Comparison of ENCODE assay signal across 9 cellular contexts in the genomic region with DNA sequence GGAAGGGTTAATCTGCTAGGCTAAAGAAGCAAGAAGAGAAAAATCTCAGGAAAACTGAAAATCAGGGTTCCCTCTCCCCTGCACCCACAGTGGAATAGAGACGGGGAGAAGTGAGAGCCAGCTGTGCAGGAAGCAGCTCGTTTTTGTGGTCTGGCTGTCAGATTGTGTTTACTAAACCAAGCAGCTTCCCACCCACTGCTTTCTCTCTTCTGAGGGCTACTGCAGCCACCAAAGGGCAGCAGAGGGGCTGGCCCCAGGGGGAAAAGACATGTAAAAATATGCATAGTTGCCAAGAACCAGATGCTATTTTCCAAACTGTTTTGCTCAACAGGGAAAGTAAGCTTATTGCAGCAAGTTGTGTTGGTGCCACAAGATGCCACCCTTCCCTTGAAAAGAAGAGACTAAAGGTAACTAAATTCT.
DNase-seq lines count a peak whose midpoint lies in the region; ATAC-seq and TF ChIP-seq lines count a peak whose summit lies in the region.
"Had no signal": no experiment of that assay in that cellular context is flagged by ENCODE, and none has a peak within 500 bp of the region (broad histone marks: within the 10 kb centered on the region; RNA-seq: fewer than 3 reads in every experiment).

No MANE protein-coding gene starts in this region.

- no peaks in the 10 kb centered on the region for H3K9me3 ChIP-seq in OCI-LY3 (ENCODE audit: insufficient read depth, low read length)

- no peak overlapping the region for H3K4me2 ChIP-seq in OCI-LY3 (ENCODE audit: low read length)

- no peak overlapping the region for H3K9ac ChIP-seq in OCI-LY3 (ENCODE audit: low read length)

- no peaks in the 10 kb centered on the region for H4K20me1 ChIP-seq in OCI-LY3 (ENCODE audit: insufficient read depth, low read length)

- H3K36me3 ChIP-seq in OCI-LY3 (replicated peaks; ENCODE audit: low read depth, low read length): no peaks in the 10 kb centered on the region

- intact Hi-C loops in activated naive CD4-positive, alpha-beta T cell treated with anti-CD3 and anti-CD28 coated beads for 36 hours (cut with micrococcal nuclease): no loop called here

- H3K4me1 ChIP-seq in OCI-LY3 (ENCODE audit: low read length): no peaks in the 10 kb centered on the region

- H3K9me3 Mint-ChIP-seq in activated naive CD4-positive, alpha-beta T cell treated with anti-CD3 and anti-CD28 coated beads for 36 hours: no peaks in the 10 kb centered on the region

- peaks cover 9% of the 10 kb centered on the region for H3K4me1 Mint-ChIP-seq in activated naive CD4-positive, alpha-beta T cell treated with anti-CD3 and anti-CD28 coated beads for 36 hours (ENCODE audit: low read depth)

- H3K4me3 Mint-ChIP-seq in activated naive CD4-positive, alpha-beta T cell treated with anti-CD3 and anti-CD28 coated beads for 36 hours: no peak overlapping the region

- no peak overlapping the region for H3K27ac Mint-ChIP-seq in activated naive CD4-positive, alpha-beta T cell treated with anti-CD3 and anti-CD28 coated beads for 36 hours

- H3K4me3 ChIP-seq in OCI-LY3 (ENCODE audit: low read length): no peak overlapping the region

- peaks cover 20% of the 10 kb centered on the region for H3K27me3 Mint-ChIP-seq in activated naive CD4-positive, alpha-beta T cell treated with anti-CD3 and anti-CD28 coated beads for 36 hours (ENCODE audit: low read depth)

- no peaks in the 10 kb centered on the region for H3K36me3 Mint-ChIP-seq in activated naive CD4-positive, alpha-beta T cell treated with anti-CD3 and anti-CD28 coated beads for 36 hours (ENCODE audit: low read depth)

- peak; percentile 18 for DNase-seq in DMS53 (lab: John Stamatoyannopoulos, UW)
- no peak for DNase-seq in DMS53 treated with DMSO at 0.1 percent for 48 hours (lab: John Stamatoyannopoulos, UW; ENCODE audit: unreplicated experiment)
- DNase-seq in myocyte (ENCODE audit: low read depth): peak; percentile 84
- DNase-seq in activated naive CD4-positive, alpha-beta T cell treated with anti-CD3 and anti-CD28 coated beads for 36 hours: no peak
- no peak for DNase-seq in NCI-H82 (lab: John Stamatoyannopoulos, UW)
- no peak for DNase-seq in GF-D8 (lab: John Stamatoyannopoulos, UW)

- peak; percentile 89 for ATAC-seq in HG02642 (IDR thresholded peaks at IDR 0.05; ENCODE audit: poor library complexity, unreplicated experiment)

- H3K79me2 ChIP-seq in OCI-LY3 (ENCODE audit: low read length): no peaks in the 10 kb centered on the region

- CTCF ChIA-PET in activated naive CD4-positive, alpha-beta T cell treated with anti-CD3 and anti-CD28 coated beads for 36 hours (lab: Charles Lee): interaction anchor here (0.7 to 1.4 kb wide), 2 partner anchors 16 to 539 kb away, joined by 3 to 5 read pairs; no protein-coding TSS in a partner anchor

- no peak overlapping the region for H2AFZ ChIP-seq in OCI-LY3 (ENCODE audit: low read depth, low read length)

- H3K27ac ChIP-seq in OCI-LY3 (ENCODE audit: low read length): no peak overlapping the region
- H3K27ac ChIP-seq: 22Rv1 had no signal

- 0 out of 2 replicates have a peak, but pooled peaks cover 3% of the 10 kb centered on the region for H3K27me3 ChIP-seq in OCI-LY3 (ENCODE audit: low read depth, low read length)

- peak; percentile 9; the same call in 1 of the 2 replicates for TF ChIP-seq CTCF in OCI-LY3 (IDR thresholded peaks at IDR 0.05; ENCODE audit: low read depth, low read length)

Comparison
In these comparisons a context has a peak if more than half of its experiments do, and no peak if none do; other contexts are left out.
1. DNase-seq: peak in DMS53 (single experiment) and myocyte (single experiment); none in DMS53 treated with DMSO at 0.1 percent for 48 hours (single experiment), activated naive CD4-positive, alpha-beta T cell treated with anti-CD3 and anti-CD28 coated beads for 36 hours (single experiment), NCI-H82 (single experiment) and GF-D8 (single experiment).